ENCODE assay signal across 16 cellular contexts in the genomic region with DNA sequence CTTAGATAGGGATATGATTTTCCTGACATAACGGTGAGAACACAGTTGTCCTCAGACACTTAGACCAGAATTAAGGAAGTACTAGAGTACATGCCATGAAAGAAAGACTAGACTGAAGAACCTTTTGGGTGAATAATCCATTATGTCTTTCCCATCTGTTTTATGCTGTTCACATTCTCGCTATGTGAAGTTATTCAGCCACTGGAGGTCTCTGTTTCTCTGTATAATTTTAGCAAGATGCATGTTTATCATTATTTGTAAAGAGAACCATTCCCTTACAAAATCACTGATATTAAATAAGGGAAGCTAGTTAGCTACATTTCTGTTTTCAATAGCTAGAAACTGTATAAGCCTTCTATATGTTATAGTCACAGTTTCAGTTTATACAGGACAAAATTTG.
DNase-seq lines count a peak whose midpoint lies in the region; ATAC-seq, FAIRE-seq and TF ChIP-seq lines count a peak whose summit lies in the region.
"Had no signal": no experiment of that assay in that cellular context is flagged by ENCODE, and none has a peak within 500 bp of the region (broad histone marks: within the 10 kb centered on the region; RNA-seq: fewer than 3 reads in every experiment).

No MANE protein-coding gene starts in this region.

- H3K4me3 ChIP-seq in A549 (no peak overlapping the region), GM23338 (no peak overlapping the region), fibroblast of villous mesenchyme (ENCODE audit: low read depth, low read length) (no peak overlapping the region)
- H3K4me3 ChIP-seq: PC-9 had no signal

- H3K27ac ChIP-seq in A549 (no peak overlapping the region), GM23338 (ENCODE audit: low read depth) (no peak overlapping the region)
- H3K27ac ChIP-seq: PC-9 had no signal

- H3K9me3 ChIP-seq in A549 = no peaks in the 10 kb centered on the region

- TF ChIP-seq POLR2A in A549 (IDR thresholded peaks at IDR 0.05; ENCODE audit: low read length) = no peak
- no peak for TF ChIP-seq POLR2A in erythroblast (IDR thresholded peaks at IDR 0.05; ENCODE audit: low read length)

- CTCF ChIA-PET in A549 (lab: Yijun Ruan, JAX) = interaction anchor here (0.8 to 5.0 kb wide), 4 partner anchors 232 to 1124 kb away, joined by 3 to 25 read pairs (median 3); no protein-coding TSS in a partner anchor

- H3K9me2 ChIP-seq in GM23338 (ENCODE audit: insufficient read depth) = no peaks in the 10 kb centered on the region; the same call in 1 of the 2 replicates

- no peaks in the 10 kb centered on the region for H3F3A ChIP-seq in GM23338 (replicated peaks; ENCODE audit: low read depth)

- H3K4me1 ChIP-seq in A549 = no peaks in the 10 kb centered on the region
- no peaks in the 10 kb centered on the region for H3K4me1 ChIP-seq in GM23338 (ENCODE audit: insufficient read depth)

- no peak overlapping the region for H3K4me3 Mint-ChIP-seq in GM23338
- H3K4me3 Mint-ChIP-seq in activated naive CD8-positive, alpha-beta T cell treated with anti-CD3 and anti-CD28 coated beads, Interleukin-2, amount 50 U/mL, for 24 hours = no peak overlapping the region
- H3K4me3 Mint-ChIP-seq: brain, CD14-positive monocyte had no signal

- no peaks in the 10 kb centered on the region for H3K36me3 ChIP-seq in GM23338 (ENCODE audit: insufficient read depth)

- TF ChIP-seq EP300 in A549 (IDR thresholded peaks at IDR 0.05) = no peak

- H3K4me2 ChIP-seq in A549 (no peak overlapping the region), GM23338 (no peak overlapping the region)
- H3K4me2 ChIP-seq: PC-9 had no signal

- ATAC-seq in A549 = no peak
- no peak for ATAC-seq in GM23338
- no peak for ATAC-seq in activated naive CD8-positive, alpha-beta T cell treated with anti-CD3 and anti-CD28 coated beads, Interleukin-2, amount 50 U/mL, for 24 hours

- DNase-seq in A549 (ENCODE audit: low read depth in 1 of 2, low spot score in 1 of 2) (no peak), GM23338 (ENCODE audit: low spot score) (peak; percentile 7), SW480 (ENCODE audit: low spot score) (peak; percentile 11), fibroblast of villous mesenchyme (ENCODE audit: low read depth) (peak; percentile 55), KG1 (lab: John Stamatoyannopoulos, UW) (no peak), RCC 7860 (ENCODE audit: low spot score) (no peak), erythroblast (lab: John Stamatoyannopoulos, UW) (no peak)
- DNase-seq in activated naive CD8-positive, alpha-beta T cell treated with anti-CD3 and anti-CD28 coated beads, Interleukin-2, amount 50 U/mL, for 24 hours = no peak
- DNase-seq: activated CD4-positive, alpha-beta T cell treated with anti-CD3 and anti-CD28 coated beads, Interleukin-2, amount 50 U/mL, for 1 hour; PC-9; retina; stimulated activated CD4-positive, alpha-beta T cell treated with anti-CD3 and anti-CD28 coated beads, Interleukin-4, amount 100 ng/mL, for 4 hours; stimulated activated naive CD4-positive, alpha-beta T cell had no signal

- POLR2A ChIA-PET in A549 (lab: Yijun Ruan, JAX) = no interaction called here

- 21% methylated on average over 2 of the region's 2 CpGs for WGBS in A549 (ENCODE audit: missing lambda C conversion rate)

- no peak overlapping the region for H2AFZ ChIP-seq in GM23338
- H2AFZ ChIP-seq: PC-9 had no signal

- H3K4me1 Mint-ChIP-seq in GM23338 = no peaks in the 10 kb centered on the region
- H3K4me1 Mint-ChIP-seq in activated naive CD8-positive, alpha-beta T cell treated with anti-CD3 and anti-CD28 coated beads, Interleukin-2, amount 50 U/mL, for 24 hours = no peaks in the 10 kb centered on the region
- H3K4me1 Mint-ChIP-seq: brain, CD14-positive monocyte had no signal

- H3K27me3 Mint-ChIP-seq in GM23338 (ENCODE audit: insufficient read depth, low read depth, poor library complexity) = no peaks in the 10 kb centered on the region
- H3K27me3 Mint-ChIP-seq in activated naive CD8-positive, alpha-beta T cell treated with anti-CD3 and anti-CD28 coated beads, Interleukin-2, amount 50 U/mL, for 24 hours = peaks cover 9% of the 10 kb centered on the region

- H3K27ac Mint-ChIP-seq in GM23338 = no peak overlapping the region
- no peak overlapping the region for H3K27ac Mint-ChIP-seq in activated naive CD8-positive, alpha-beta T cell treated with anti-CD3 and anti-CD28 coated beads, Interleukin-2, amount 50 U/mL, for 24 hours
- H3K27ac Mint-ChIP-seq: activated T-helper 2 cell treated with anti-CD3 and anti-CD28 coated beads, Interferon-gamma antibody, Interleukin-2, Interleukin-4, amounts not matched to agents 10 μg/mL and 5 μg/mL and 100 μg/mL, durations not matched to agents 14 hours and 24 hours and 36 hours; brain; CD14-positive monocyte had no signal

- no peaks in the 10 kb centered on the region for H3K79me2 ChIP-seq in GM23338 (replicated peaks; ENCODE audit: insufficient read depth)

- peak; percentile 24; the same call in 2 of the 3 replicates for TF ChIP-seq CTCF in A549 (IDR thresholded peaks at IDR 0.05)
- peak in 1 of 2 experiments; percentile 30; a peak in 1 of 4 replicates for TF ChIP-seq CTCF in GM23338 (conservative IDR thresholded peaks at IDR 0.05; ENCODE audit: low read depth in 2 of 2)
- peak; percentile 37 for TF ChIP-seq CTCF in fibroblast of villous mesenchyme (IDR thresholded peaks at IDR 0.05; ENCODE audit: insufficient read depth, low read depth, low read length)

- no peak for FAIRE-seq in A549 (lab: Jason Lieb, UNC)
- FAIRE-seq in RCC 7860 (lab: Jason Lieb, UNC) = no peak

- peak in 1 of 2 experiments; percentile 28; a peak in 2 of 5 replicates for TF ChIP-seq RAD21 in A549 (conservative IDR thresholded peaks at IDR 0.05 in 1 of 2, IDR thresholded peaks at IDR 0.05 in 1 of 2)

- no peaks in the 10 kb centered on the region for H4K20me1 ChIP-seq in GM23338 (replicated peaks; ENCODE audit: insufficient read depth)

- no peaks in the 10 kb centered on the region for H3K27me3 ChIP-seq in GM23338 (ENCODE audit: insufficient read depth)

- H3K9me3 Mint-ChIP-seq in GM23338 = peaks cover 14% of the 10 kb centered on the region
- peaks cover 4% of the 10 kb centered on the region for H3K9me3 Mint-ChIP-seq in activated naive CD8-positive, alpha-beta T cell treated with anti-CD3 and anti-CD28 coated beads, Interleukin-2, amount 50 U/mL, for 24 hours
- H3K9me3 Mint-ChIP-seq: activated T-helper 2 cell treated with anti-CD3 and anti-CD28 coated beads, Interferon-gamma antibody, Interleukin-2, Interleukin-4, amounts not matched to agents 10 μg/mL and 5 μg/mL and 100 μg/mL, durations not matched to agents 14 hours and 24 hours and 36 hours had no signal

- H3K36me3 Mint-ChIP-seq in GM23338 (ENCODE audit: low read depth) = peaks cover 9% of the 10 kb centered on the region; the same call in 1 of the 3 replicates
- no peaks in the 10 kb centered on the region for H3K36me3 Mint-ChIP-seq in activated naive CD8-positive, alpha-beta T cell treated with anti-CD3 and anti-CD28 coated beads, Interleukin-2, amount 50 U/mL, for 24 hours (ENCODE audit: low read depth)
- H3K36me3 Mint-ChIP-seq: brain, CD14-positive monocyte had no signal

TF ChIP-seq in A549, 52 proteins besides CTCF, POLR2A, EP300 and RAD21:
- TF ChIP-seq PHF8 (IDR thresholded peaks at IDR 0.05; ENCODE audit: borderline replicate concordance, low read depth) = no peak

TF ChIP-seq in GM23338, 12 proteins besides CTCF, POLR2A, EP300 and RAD21 (continues in another document):
- TF ChIP-seq JUNB (IDR thresholded peaks at IDR 0.05; ENCODE audit: unreplicated experiment) (no peak), ZNF114 (CRISPR knock-in tag; IDR thresholded peaks at IDR 0.05) (no peak)

Comparison
In these comparisons a context has a peak if more than half of its experiments do, and no peak if none do; other contexts are left out.
1. DNase-seq: peak in GM23338 (single experiment), SW480 (single experiment) and fibroblast of villous mesenchyme (single experiment); none in A549 (0 of 2), KG1 (single experiment), RCC 7860 (single experiment), activated naive CD8-positive, alpha-beta T cell treated with anti-CD3 and anti-CD28 coated beads, Interleukin-2, amount 50 U/mL, for 24 hours (single experiment) and erythroblast (0 of 2).